ENCODE assay signal across 8 cellular contexts in genomic region chr12:52903855-52904508, GRCh38. TPM values are rescaled to one million over a fixed set of nuclear protein-coding genes. Genes with fewer than 3 reads are reported as not detected.
A peak's percentile ranks its signal among the peaks of the same experiment; 100 is the strongest.
DNase-seq lines count a peak whose midpoint lies in the region; ATAC-seq and TF ChIP-seq lines count a peak whose summit lies in the region.

No MANE protein-coding gene starts in this region.

- no peaks in the 10 kb centered on the region for H3K36me3 Mint-ChIP-seq in CD8-positive, alpha-beta memory T cell
- H3K36me3 Mint-ChIP-seq in activated naive CD8-positive, alpha-beta T cell treated with anti-CD3 and anti-CD28 coated beads for 36 hours: no peaks in the 10 kb centered on the region

- no peaks in the 10 kb centered on the region for H3K9me3 Mint-ChIP-seq in CD8-positive, alpha-beta memory T cell
- no peaks in the 10 kb centered on the region for H3K9me3 Mint-ChIP-seq in activated naive CD8-positive, alpha-beta T cell treated with anti-CD3 and anti-CD28 coated beads for 36 hours

- no peak for ATAC-seq in GM19023 (IDR thresholded peaks at IDR 0.05; ENCODE audit: unreplicated experiment)

- peak overlapping the region; percentile 38 to 89 (median 71) for H3K4me3 Mint-ChIP-seq in CD8-positive, alpha-beta memory T cell
- H3K4me3 Mint-ChIP-seq in activated naive CD8-positive, alpha-beta T cell treated with anti-CD3 and anti-CD28 coated beads for 36 hours: peak overlapping the region; percentile 52

- peak overlapping the region; percentile 73 for H2AFZ ChIP-seq in GM23248

- H3K4me1 Mint-ChIP-seq in CD8-positive, alpha-beta memory T cell: peaks cover 5 to 10% (median 9%) of the 10 kb centered on the region in 3 donors
- peaks cover 11% of the 10 kb centered on the region for H3K4me1 Mint-ChIP-seq in activated naive CD8-positive, alpha-beta T cell treated with anti-CD3 and anti-CD28 coated beads for 36 hours

- H3K36me3 ChIP-seq in CD8-positive, alpha-beta memory T cell (ENCODE audit: insufficient read depth, low read length): no peaks in the 10 kb centered on the region
- H3K36me3 ChIP-seq in GM23248 (ENCODE audit: low read depth): no peaks in the 10 kb centered on the region
- H3K36me3 ChIP-seq in spleen: no peaks in the 10 kb centered on the region

- peak in 3 of 5 donors; percentile 12 to 55 (median 13) for DNase-seq in CD8-positive, alpha-beta memory T cell
- DNase-seq in GM23248: peak; percentile 45
- DNase-seq in NCI-H69 (lab: John Stamatoyannopoulos, UW): peak; percentile 93
- peak; percentile 67 for DNase-seq in activated naive CD8-positive, alpha-beta T cell treated with anti-CD3 and anti-CD28 coated beads for 36 hours
- no peak for DNase-seq in spleen
- DNase-seq in erythroblast (lab: John Stamatoyannopoulos, UW): no peak

- peak overlapping the region; percentile 38 to 76 (median 61) for H3K27ac Mint-ChIP-seq in CD8-positive, alpha-beta memory T cell
- peak overlapping the region; percentile 83 for H3K27ac Mint-ChIP-seq in activated naive CD8-positive, alpha-beta T cell treated with anti-CD3 and anti-CD28 coated beads for 36 hours

- no peaks in the 10 kb centered on the region for H3K9me2 ChIP-seq in GM23248 (ENCODE audit: insufficient read depth)

- no peak overlapping the region for H3K4me3 ChIP-seq in CD8-positive, alpha-beta memory T cell (ENCODE audit: low read length)
- peak overlapping the region; percentile 45 for H3K4me3 ChIP-seq in GM23248
- peak overlapping the region; percentile 82 for H3K4me3 ChIP-seq in iPS-18c (ENCODE audit: insufficient read depth, low read depth, low read length)
- peak overlapping the region in 6 of 8 donors; percentile 28 to 67 (median 34) for H3K4me3 ChIP-seq in spleen

- H3K9ac ChIP-seq in GM23248: peak overlapping the region; percentile 67; the same call in 1 of the 2 replicates

- peaks cover 0 to 12% of the 10 kb centered on the region in 2 donors for H3K27me3 Mint-ChIP-seq in CD8-positive, alpha-beta memory T cell
- no peaks in the 10 kb centered on the region for H3K27me3 Mint-ChIP-seq in activated naive CD8-positive, alpha-beta T cell treated with anti-CD3 and anti-CD28 coated beads for 36 hours

- WGBS in GM23248 (ENCODE audit: low coverage in 1 of 2, low lambda C conversion rate in 2 of 2, missing lambda C conversion rate in 2 of 2), 2 experiments: 33 to 70% methylated on average over 15 to 31 of the region's 31 CpGs
- 24 to 32% (median 26%) methylated on average over 23 to 31 of the region's 31 CpGs for WGBS in spleen, 5 donors

- H3K9me3 ChIP-seq in CD8-positive, alpha-beta memory T cell (ENCODE audit: low read length): no peaks in the 10 kb centered on the region
- H3K9me3 ChIP-seq in GM23248 (ENCODE audit: low read depth): no peaks in the 10 kb centered on the region
- no peaks in the 10 kb centered on the region for H3K9me3 ChIP-seq in iPS-18c (ENCODE audit: control insufficient read depth, insufficient read depth, low read length)
- no peaks in the 10 kb centered on the region for H3K9me3 ChIP-seq in spleen

- H3K4me1 ChIP-seq in CD8-positive, alpha-beta memory T cell (ENCODE audit: insufficient read depth, low read length): peaks cover 7% of the 10 kb centered on the region
- H3K4me1 ChIP-seq in GM23248 (ENCODE audit: insufficient read depth): peaks cover 19% of the 10 kb centered on the region
- H3K4me1 ChIP-seq in spleen: peaks cover 0 to 34% (median 19%) of the 10 kb centered on the region in 6 donors

- in situ Hi-C loops in GM23248 (cut with MboI): no loop called here

- peak overlapping the region; percentile 51 for H3K4me2 ChIP-seq in GM23248 (ENCODE audit: unreplicated experiment)

- no peaks in the 10 kb centered on the region for H3K79me2 ChIP-seq in GM23248 (ENCODE audit: insufficient read depth)

- intact Hi-C loops in spleen (cut with DNase I; ENCODE audit: low total_unique reads): no loop called here

- peak overlapping the region; percentile 81 for H3K27ac ChIP-seq in CD8-positive, alpha-beta memory T cell (ENCODE audit: low read depth, low read length)
- H3K27ac ChIP-seq in GM23248 (no peak overlapping the region), spleen (peak overlapping the region; percentile 13 to 79 (median 68))

- H3K27me3 ChIP-seq in CD8-positive, alpha-beta memory T cell (ENCODE audit: insufficient read depth, low read length, poor library complexity, severe bottlenecking): no peaks in the 10 kb centered on the region
- H3K27me3 ChIP-seq in GM23248 (replicated peaks; ENCODE audit: insufficient read depth) (no peaks in the 10 kb centered on the region), spleen (replicated peaks in 1 of 7) (peaks cover 0 to 18% (median 0%) of the 10 kb centered on the region in 7 donors)

- CTCF ChIA-PET in CD8-positive, alpha-beta memory T cell (lab: Charles Lee): no interaction called here

- no peaks in the 10 kb centered on the region for H4K20me1 ChIP-seq in GM23248 (ENCODE audit: insufficient read depth)

- no peak for TF ChIP-seq CTCF in spleen (IDR thresholded peaks at IDR 0.05 in 8 of 11, conservative IDR thresholded peaks at IDR 0.05 in 3 of 11)

- H3F3A ChIP-seq in GM23248 (ENCODE audit: insufficient read depth): peaks cover 9% of the 10 kb centered on the region; the same call in 1 of the 2 replicates

- POLR2A ChIA-PET in CD8-positive, alpha-beta memory T cell (lab: Charles Lee): no interaction called here

- TF ChIP-seq POLR2A in spleen (IDR thresholded peaks at IDR 0.05): no peak
- no peak for TF ChIP-seq POLR2A in erythroblast (IDR thresholded peaks at IDR 0.05; ENCODE audit: low read length)

RNA-seq across cellular contexts. Expression of gene KRT8, which starts 0.9 kb away (rescaled TPM):
- total RNA-seq in CD8-positive, alpha-beta memory T cell: under 1 TPM in 1 of 2 experiments, not detected in 1; 0.46 TPM
- polyA plus RNA-seq in CD8-positive, alpha-beta memory T cell: 1.0 TPM
- 5.5 and 12.9 TPM in 2 replicates for total RNA-seq in GM23248 (2014; rRNA removed; shearing (Covaris generic))
- polyA plus RNA-seq in GM23248 (2016; fragmentation: Nextera tagmentation; extraction: Ambion mirVana) (17.5 and 19.8 TPM in 2 replicates), spleen (10 to 100 TPM; 16.3 to 21.8 (median 19.3) TPM)
- under 1 TPM; 0.48 to 0.62 TPM for total RNA-seq in activated naive CD8-positive, alpha-beta T cell treated with anti-CD3 and anti-CD28 coated beads for 36 hours
- 10 to 100 TPM in 6 of 7 donors, 1 to 10 TPM in 1; 10.0 to 23.1 (median 18.6) TPM for total RNA-seq in spleen

RNA-seq across cellular contexts. Expression of gene KRT18, which starts 44.9 kb away (rescaled TPM):
- total RNA-seq in CD8-positive, alpha-beta memory T cell: 1 to 10 TPM; 3.5 to 3.9 TPM
- polyA plus RNA-seq in CD8-positive, alpha-beta memory T cell: 4.0 TPM
- 69.9 and 83.8 TPM in 2 replicates for total RNA-seq in GM23248 (2014; rRNA removed; shearing (Covaris generic))
- polyA plus RNA-seq in GM23248 (2016; fragmentation: Nextera tagmentation; extraction: Ambion mirVana) (141 TPM in 2 replicates), spleen (10 to 100 TPM; 16.8 to 23.0 (median 18.4) TPM)
- total RNA-seq in activated naive CD8-positive, alpha-beta T cell treated with anti-CD3 and anti-CD28 coated beads for 36 hours: 1 to 10 TPM; 7.3 to 7.6 TPM
- total RNA-seq in spleen: 10 to 100 TPM; 23.3 to 57.2 (median 26.0) TPM

RNA-seq across cellular contexts. Expression of gene KRT78, which starts 55.2 kb away (rescaled TPM):
- total RNA-seq in CD8-positive, alpha-beta memory T cell: not detected
- not detected for polyA plus RNA-seq in CD8-positive, alpha-beta memory T cell
- total RNA-seq in GM23248 (2014; rRNA removed; shearing (Covaris generic)): not detected in 2 replicates
- polyA plus RNA-seq in GM23248 (2016; fragmentation: Nextera tagmentation; extraction: Ambion mirVana) (not detected in 2 replicates), spleen (under 1 TPM in 2 of 3 donors, not detected in 1; 0.24 to 0.83 TPM)
- not detected for total RNA-seq in activated naive CD8-positive, alpha-beta T cell treated with anti-CD3 and anti-CD28 coated beads for 36 hours
- not detected for total RNA-seq in spleen

Comparison
In these comparisons a context has a peak if more than half of its experiments do, and no peak if none do; other contexts are left out.
1. DNase-seq: peak in CD8-positive, alpha-beta memory T cell (3 of 5), GM23248 (single experiment), NCI-H69 (single experiment) and activated naive CD8-positive, alpha-beta T cell treated with anti-CD3 and anti-CD28 coated beads for 36 hours (single experiment); none in spleen (single experiment) and erythroblast (0 of 2).